Comparison of ENCODE assay signal across 8 cellular contexts in genomic region chr19:32674959-32675719, GRCh38. TPM values are rescaled to one million over a fixed set of nuclear protein-coding genes. Genes with fewer than 3 reads are reported as not detected.
DNase-seq lines count a peak whose midpoint lies in the region; ATAC-seq and TF ChIP-seq lines count a peak whose summit lies in the region.

Gene ANKRD27 (minus strand): TSS chr19:32675180. CDS start chr19:32659015, 16,165 bp downstream.

- H3K27me3 ChIP-seq in cardiac muscle cell (peaks cover 17% of the 10 kb centered on the region), trophoblast cell (ENCODE audit: insufficient read depth, low read length) (peaks cover 21% of the 10 kb centered on the region), transverse colon (peaks cover 31% of the 10 kb centered on the region)

- no peaks in the 10 kb centered on the region for H3K36me3 Mint-ChIP-seq in activated naive CD8-positive, alpha-beta T cell treated with anti-CD3 and anti-CD28 coated beads, Interleukin-2, amount 50 U/mL, for 24 hours (ENCODE audit: low read depth)

- H3K9me3 ChIP-seq in cardiac muscle cell (ENCODE audit: low read depth) (no peaks in the 10 kb centered on the region), trophoblast cell (ENCODE audit: insufficient read depth, low read depth, low read length) (peaks cover 3% of the 10 kb centered on the region), transverse colon (no peaks in the 10 kb centered on the region)

- H3K4me3 ChIP-seq in cardiac muscle cell (peak within 1 kb of the TSS; percentile 86), trophoblast cell (ENCODE audit: low read depth, low read length) (peak within 1 kb of the TSS; percentile 91), transverse colon (peak within 1 kb of the TSS; percentile 64 to 88 (median 84))

- no peak for TF ChIP-seq EP300 in transverse colon (IDR thresholded peaks at IDR 0.05; ENCODE audit: low read depth)

- H2BK5ac ChIP-seq in trophoblast cell (ENCODE audit: low read depth, low read length, poor library complexity): no peak within 1 kb of the TSS

- peak within 1 kb of the TSS; percentile 97 for H3K4ac ChIP-seq in trophoblast cell (ENCODE audit: low read depth, low read length)

- peak; percentile 98 for ATAC-seq in HG02763 (IDR thresholded peaks at IDR 0.05; ENCODE audit: unreplicated experiment)
- ATAC-seq in activated naive CD8-positive, alpha-beta T cell treated with anti-CD3 and anti-CD28 coated beads, Interleukin-2, amount 50 U/mL, for 24 hours: peak; percentile 96

- H3K4me1 Mint-ChIP-seq in activated naive CD8-positive, alpha-beta T cell treated with anti-CD3 and anti-CD28 coated beads, Interleukin-2, amount 50 U/mL, for 24 hours: peaks cover 23% of the 10 kb centered on the region

- peak within 1 kb of the TSS; percentile 90 for H3K18ac ChIP-seq in trophoblast cell (ENCODE audit: low read length)

- H3K36me3 ChIP-seq in cardiac muscle cell: no peaks in the 10 kb centered on the region
- no peaks in the 10 kb centered on the region for H3K36me3 ChIP-seq in trophoblast cell (ENCODE audit: control insufficient read depth in 1 of 2, insufficient read depth in 2 of 2, low read length in 2 of 2)
- H3K36me3 ChIP-seq in transverse colon: no peaks in the 10 kb centered on the region

- H3K9ac ChIP-seq in trophoblast cell (ENCODE audit: low read length): peak within 1 kb of the TSS; percentile 81

- H3K79me2 ChIP-seq in trophoblast cell (ENCODE audit: control insufficient read depth, insufficient read depth, low read length, poor library complexity): peaks cover 12% of the 10 kb centered on the region

- H3K14ac ChIP-seq in trophoblast cell (ENCODE audit: low read length): peak within 1 kb of the TSS; percentile 90

- in situ Hi-C loops in transverse colon (cut with MboI; ENCODE audit: low pct_ligation_motif_present in 1 of 4, low pct_unique_long_range_greater_than_20kb in 1 of 4, low sequenced_read_pairs in 3 of 4): no loop called here

- peak within 1 kb of the TSS; percentile 90 for H2AFZ ChIP-seq in trophoblast cell (ENCODE audit: insufficient read depth, low read length, poor library complexity)

- H4K91ac ChIP-seq in trophoblast cell (ENCODE audit: low read depth, low read length): peak within 1 kb of the TSS; percentile 63

- H3K27ac Mint-ChIP-seq in activated naive CD8-positive, alpha-beta T cell treated with anti-CD3 and anti-CD28 coated beads, Interleukin-2, amount 50 U/mL, for 24 hours: peak within 1 kb of the TSS; percentile 82

- H3K4me1 ChIP-seq in cardiac muscle cell (ENCODE audit: low read depth): peaks cover 8% of the 10 kb centered on the region
- peaks cover 14 to 17% of the 10 kb centered on the region in 2 experiments for H3K4me1 ChIP-seq in trophoblast cell (ENCODE audit: control insufficient read depth in 1 of 2, insufficient read depth in 2 of 2, low read length in 2 of 2)
- H3K4me1 ChIP-seq in transverse colon: peaks cover 9 to 35% (median 27%) of the 10 kb centered on the region in 4 donors

- H3K79me1 ChIP-seq in trophoblast cell (ENCODE audit: low read length): peaks cover 5% of the 10 kb centered on the region

- H4K12ac ChIP-seq in trophoblast cell (ENCODE audit: low read depth, low read length): peak within 1 kb of the TSS; percentile 70

- intact Hi-C loops in transverse colon (cut with DNase I; ENCODE audit: low total_unique reads): no loop called here

- H4K8ac ChIP-seq in trophoblast cell (ENCODE audit: low read depth, low read length): peak within 1 kb of the TSS; percentile 91

- H3K27ac ChIP-seq in cardiac muscle cell (no peak within 1 kb of the TSS), trophoblast cell (ENCODE audit: low read depth, low read length) (no peak within 1 kb of the TSS), transverse colon (peak within 1 kb of the TSS; percentile 85 to 93 (median 87))

- peak within 1 kb of the TSS; percentile 54 for H2BK12ac ChIP-seq in trophoblast cell (ENCODE audit: low read length)

- no CpG with 5 or more reads among the region's 71 CpGs for WGBS in trophoblast cell (ENCODE audit: extremely low coverage, insufficient coverage, insufficient read length)
- WGBS in transverse colon (ENCODE audit: low coverage in 1 of 2), 2 donors: 0 to 1% methylated on average over 19 to 34 of the region's 71 CpGs

- peak within 1 kb of the TSS; percentile 68 for H2AK5ac ChIP-seq in trophoblast cell (ENCODE audit: low read length)

- no peaks in the 10 kb centered on the region for H3K9me3 Mint-ChIP-seq in activated naive CD8-positive, alpha-beta T cell treated with anti-CD3 and anti-CD28 coated beads, Interleukin-2, amount 50 U/mL, for 24 hours

- peak; percentile 64 for TF ChIP-seq POLR2A in transverse colon (IDR thresholded peaks at IDR 0.05)

- DNase-seq in NCI-H1417 treated with DMSO at 0.1 percent for 48 hours (lab: John Stamatoyannopoulos, UW) (peak; percentile 83), SW480 (ENCODE audit: low spot score) (peak; percentile 99), cardiac muscle cell (ENCODE audit: low read depth in 1 of 2, low spot score in 1 of 2) (peak; percentile 98 to 100), trophoblast cell (peak; percentile 100), transverse colon (peak; percentile 99)
- peak; percentile 97 for DNase-seq in activated naive CD8-positive, alpha-beta T cell treated with anti-CD3 and anti-CD28 coated beads, Interleukin-2, amount 50 U/mL, for 24 hours

- H3K23ac ChIP-seq in trophoblast cell (ENCODE audit: low read length): no peak within 1 kb of the TSS

- peak within 1 kb of the TSS; percentile 47 for H2BK120ac ChIP-seq in trophoblast cell (ENCODE audit: insufficient read depth, low read length, poor library complexity)

- H3K4me3 Mint-ChIP-seq in activated naive CD8-positive, alpha-beta T cell treated with anti-CD3 and anti-CD28 coated beads, Interleukin-2, amount 50 U/mL, for 24 hours: peak within 1 kb of the TSS; percentile 93

- H3K27me3 Mint-ChIP-seq in activated naive CD8-positive, alpha-beta T cell treated with anti-CD3 and anti-CD28 coated beads, Interleukin-2, amount 50 U/mL, for 24 hours: peaks cover 14% of the 10 kb centered on the region

- TF ChIP-seq CTCF in GM12873 (IDR thresholded peaks at IDR 0.05; ENCODE audit: insufficient read depth, low read depth, low read length, missing control alignments) (peak; percentile 9), cardiac muscle cell (IDR thresholded peaks at IDR 0.05; ENCODE audit: low read depth, low read length) (no peak), transverse colon (IDR thresholded peaks at IDR 0.05) (no peak)

- peak within 1 kb of the TSS; percentile 93 for H3K4me2 ChIP-seq in trophoblast cell (ENCODE audit: low read length)

RNA-seq across cellular contexts. Expression of gene ANKRD27, which starts in this region (rescaled TPM):
- total RNA-seq in cardiac muscle cell: 9.7 and 10.5 TPM in 2 replicates
- polyA plus RNA-seq in cardiac muscle cell: 6.3 and 13.7 TPM in 2 replicates
- polyA plus RNA-seq in trophoblast cell (2013): 13.4 and 13.7 TPM in 2 replicates
- 10 to 100 TPM; 14.7 to 44.3 (median 34.6) TPM for total RNA-seq in transverse colon

Comparison
In these comparisons a context has a peak if more than half of its experiments do, and no peak if none do; other contexts are left out.
1. H3K27ac ChIP-seq: peak in transverse colon (4 of 4); none in cardiac muscle cell (single experiment) and trophoblast cell (single experiment).
2. Peak in every context shown above with its lines, with median percentiles within 50 percentile points of each other: DNase-seq and H3K4me3 ChIP-seq.